Comparison of ENCODE assay signal across 19 cellular contexts in genomic region chr7:131174391-131174790, GRCh38.
DNase-seq lines count a peak whose midpoint lies in the region; ATAC-seq and TF ChIP-seq lines count a peak whose summit lies in the region.
"Had no signal": no experiment of that assay in that cellular context is flagged by ENCODE, and none has a peak within 500 bp of the region (broad histone marks: within the 10 kb centered on the region; RNA-seq: fewer than 3 reads in every experiment).

No MANE protein-coding gene starts in this region.

- H3K4me1 Mint-ChIP-seq in MCF 10A (ENCODE audit: insufficient read depth, unreplicated experiment): peaks cover 13% of the 10 kb centered on the region
- H3K4me1 Mint-ChIP-seq in HFFc6 (ENCODE audit: low read depth): peaks cover 60% of the 10 kb centered on the region
- H3K4me1 Mint-ChIP-seq: B cell had no signal

- H3K4me1 ChIP-seq in mammary epithelial cell (ENCODE audit: insufficient read depth, low read length) (no peaks in the 10 kb centered on the region), Panc1 (ENCODE audit: control insufficient read depth, insufficient read depth, low read length) (peaks cover 11% of the 10 kb centered on the region; the same call in 1 of the 2 replicates), right atrium auricular region (no peaks in the 10 kb centered on the region), heart right ventricle (no peaks in the 10 kb centered on the region)
- H3K4me1 ChIP-seq: BLaER1, Caco-2, HAP-1 had no signal

- no peak overlapping the region for H2AFZ ChIP-seq in mammary epithelial cell (ENCODE audit: low read depth, low read length)

- dilution Hi-C loops in mammary epithelial cell (cut with HindIII; ENCODE audit: low sequenced_read_pairs): no loop called here

- no peak overlapping the region for H3K9ac ChIP-seq in mammary epithelial cell (ENCODE audit: insufficient read depth, low read length)
- H3K9ac ChIP-seq: BLaER1 had no signal

- TF ChIP-seq CTCF in MCF 10A (IDR thresholded peaks at IDR 0.05; ENCODE audit: unreplicated experiment): no peak
- no peak for TF ChIP-seq CTCF in mammary epithelial cell (conservative IDR thresholded peaks at IDR 0.05 in 1 of 2, IDR thresholded peaks at IDR 0.05 in 1 of 2; ENCODE audit: extremely low read depth in 1 of 2, insufficient read depth in 1 of 2, low read depth in 1 of 2, low read length in 2 of 2)
- TF ChIP-seq CTCF in HFFc6 (IDR thresholded peaks at IDR 0.05): no peak
- no peak for TF ChIP-seq CTCF in Panc1 (IDR thresholded peaks at IDR 0.05)
- TF ChIP-seq CTCF in right atrium auricular region (IDR thresholded peaks at IDR 0.05): no peak
- TF ChIP-seq CTCF in heart right ventricle (IDR thresholded peaks at IDR 0.05): no peak

- BruUV-seq in MCF 10A (replicated peaks; lab: Mats Ljungman, UMichigan): no TSS peak
- no TSS peak for BruUV-seq in mammary epithelial cell (replicated peaks; lab: Mats Ljungman, UMichigan)
- no TSS peak for BruUV-seq in Panc1 (replicated peaks; lab: Mats Ljungman, UMichigan)

- H3K9me3 Mint-ChIP-seq in MCF 10A (ENCODE audit: unreplicated experiment) (no peaks in the 10 kb centered on the region), HFFc6 (no peaks in the 10 kb centered on the region)
- H3K9me3 Mint-ChIP-seq: CD4-positive, CD25-positive, alpha-beta regulatory T cell; CD8-positive, alpha-beta T cell had no signal

- H3K9me3 ChIP-seq in mammary epithelial cell (replicated peaks; ENCODE audit: insufficient read depth, low read length) (no peaks in the 10 kb centered on the region), Panc1 (ENCODE audit: control insufficient read depth, insufficient read depth, low read depth, low read length) (no peaks in the 10 kb centered on the region), right atrium auricular region (no peaks in the 10 kb centered on the region), heart right ventricle (no peaks in the 10 kb centered on the region)
- H3K9me3 ChIP-seq: BLaER1, Caco-2, HAP-1 had no signal

- H3K79me2 ChIP-seq in mammary epithelial cell (ENCODE audit: insufficient read depth, low read length): no peaks in the 10 kb centered on the region

- H3K36me3 ChIP-seq in mammary epithelial cell (ENCODE audit: insufficient read depth, low read length) (no peaks in the 10 kb centered on the region), Panc1 (ENCODE audit: control insufficient read depth, insufficient read depth, low read length) (no peaks in the 10 kb centered on the region), right atrium auricular region (no peaks in the 10 kb centered on the region), heart right ventricle (no peaks in the 10 kb centered on the region)
- H3K36me3 ChIP-seq: BLaER1, HAP-1 had no signal

- DNase-seq in MCF 10A (ENCODE audit: unreplicated experiment): no peak
- DNase-seq in mammary epithelial cell: no peak
- no peak for DNase-seq in HFFc6
- no peak for DNase-seq in Panc1 (ENCODE audit: low read depth, low spot score)
- no peak for DNase-seq in right atrium auricular region (ENCODE audit: low spot score)
- no peak for DNase-seq in heart right ventricle
- DNase-seq: Caco-2; CD4-positive, CD25-positive, alpha-beta regulatory T cell; CD8-positive, alpha-beta T cell; DMS153; DND-41; GOT3 had no signal

- no peak overlapping the region for H3K4me2 ChIP-seq in mammary epithelial cell (ENCODE audit: insufficient read depth, low read depth, low read length)
- H3K4me2 ChIP-seq: BLaER1 had no signal

- no peaks in the 10 kb centered on the region for H3K27me3 Mint-ChIP-seq in MCF 10A (ENCODE audit: insufficient read depth, unreplicated experiment)
- H3K27me3 Mint-ChIP-seq in HFFc6 (ENCODE audit: insufficient read depth): no peaks in the 10 kb centered on the region; the same call in 1 of the 2 replicates

- H3K27ac ChIP-seq in mammary epithelial cell (ENCODE audit: insufficient read depth, low read depth, low read length): no peak overlapping the region
- peak overlapping the region; percentile 59; the same call in 1 of the 2 replicates for H3K27ac ChIP-seq in Panc1 (ENCODE audit: low read length)
- no peak overlapping the region for H3K27ac ChIP-seq in right atrium auricular region
- no peak overlapping the region for H3K27ac ChIP-seq in heart right ventricle
- H3K27ac ChIP-seq: 22Rv1, BLaER1, C4-2B had no signal

- no peak overlapping the region for H3K4me3 ChIP-seq in mammary epithelial cell (replicated peaks in 1 of 3; ENCODE audit: insufficient read depth in 1 of 3, low read depth in 2 of 3, low read length in 3 of 3)
- no peak overlapping the region for H3K4me3 ChIP-seq in Panc1 (ENCODE audit: low read depth in 2 of 2, low read length in 2 of 2)
- H3K4me3 ChIP-seq in right atrium auricular region: no peak overlapping the region
- no peak overlapping the region for H3K4me3 ChIP-seq in heart right ventricle
- H3K4me3 ChIP-seq: BLaER1, HAP-1 had no signal

- H3K4me3 Mint-ChIP-seq in MCF 10A (ENCODE audit: unreplicated experiment) (no peak overlapping the region), HFFc6 (peak overlapping the region; percentile 26; the same call in 1 of the 2 replicates)
- H3K4me3 Mint-ChIP-seq: B cell; CD4-positive, CD25-positive, alpha-beta regulatory T cell; CD8-positive, alpha-beta T cell had no signal

- intact Hi-C loops in MCF 10A (cut with micrococcal nuclease) (no loop called here), mammary epithelial cell (cut with micrococcal nuclease) (no loop called here), Panc1 (cut with micrococcal nuclease; ENCODE audit: unreplicated experiment) (no loop called here), heart right ventricle (cut with DNase I) (no loop called here)

- CTCF ChIA-PET in MCF 10A (lab: Yijun Ruan, JAX): interaction anchor here (1.3 kb wide), 1 partner anchor 10 kb away, joined by 4 read pairs; no protein-coding TSS in a partner anchor
- CTCF ChIA-PET in mammary epithelial cell (lab: Charles Lee; ENCODE audit: low non-redundant PET): no interaction called here
- CTCF ChIA-PET in Panc1 (lab: Charles Lee): no interaction called here

- H3K27me3 ChIP-seq in mammary epithelial cell (ENCODE audit: insufficient read depth, low read length) (no peaks in the 10 kb centered on the region), Panc1 (ENCODE audit: control insufficient read depth, insufficient read depth, low read length) (no peaks in the 10 kb centered on the region), right atrium auricular region (no peaks in the 10 kb centered on the region), heart right ventricle (no peaks in the 10 kb centered on the region)
- H3K27me3 ChIP-seq: BLaER1 had no signal

- POLR2A ChIA-PET in MCF 10A (lab: Yijun Ruan, JAX) (interaction anchor here (1.9 kb wide), 1 partner anchor 14 kb away, joined by 11 read pairs; no protein-coding TSS in a partner anchor), Panc1 (lab: Charles Lee) (interaction anchor here (0.6 kb wide), 1 partner anchor 22 kb away, joined by 5 read pairs; no protein-coding TSS in a partner anchor)

- 98% methylated on average over 3 of the region's 5 CpGs for WGBS in mammary epithelial cell (ENCODE audit: low coverage, missing lambda C conversion rate)
- 80 to 84% methylated on average over 5 of the region's 5 CpGs for WGBS in heart right ventricle, 2 donors

- ATAC-seq in Panc1 (no peak), HG03439 (IDR thresholded peaks at IDR 0.05; ENCODE audit: unreplicated experiment) (no peak), HG02840 (IDR thresholded peaks at IDR 0.05; ENCODE audit: low FRiP score, unreplicated experiment) (no peak), heart right ventricle (no peak)
- ATAC-seq: CD8-positive, alpha-beta T cell had no signal

- H3K27ac Mint-ChIP-seq in MCF 10A (ENCODE audit: low read depth, unreplicated experiment): peak overlapping the region; percentile 61
- peak overlapping the region; percentile 82; the same call in 1 of the 2 replicates for H3K27ac Mint-ChIP-seq in HFFc6
- H3K27ac Mint-ChIP-seq: B cell; CD4-positive, CD25-positive, alpha-beta regulatory T cell; CD8-positive, alpha-beta T cell had no signal

- no peaks in the 10 kb centered on the region for H4K20me1 ChIP-seq in mammary epithelial cell (ENCODE audit: insufficient read depth, low read length)
- H4K20me1 ChIP-seq: BLaER1 had no signal

- in situ Hi-C loops in mammary epithelial cell (cut with MboI; ENCODE audit: low sequenced_read_pairs in 2 of 2): no loop called here
- in situ Hi-C loops in Panc1 (cut with HindIII; ENCODE audit: low pct_unique_long_range_greater_than_20kb, low sequenced_read_pairs): no loop called here

- H3K36me3 Mint-ChIP-seq in MCF 10A (ENCODE audit: insufficient read depth, unreplicated experiment) (no peaks in the 10 kb centered on the region), HFFc6 (ENCODE audit: low read depth) (peaks cover 4% of the 10 kb centered on the region; the same call in 1 of the 2 replicates)
- H3K36me3 Mint-ChIP-seq: CD4-positive, CD25-positive, alpha-beta regulatory T cell; CD8-positive, alpha-beta T cell had no signal
